In genomic region chr12:57452937-57453509, GRCh38 we compare ENCODE assay signal across 1 cellular context.
TF ChIP-seq lines count a peak whose summit lies in the region.

No MANE protein-coding gene starts in this region.

TF ChIP-seq in HepG2, 621 proteins besides CTCF, POLR2A, EP300 and RAD21 (continued from another document and continues in another):
- TF ChIP-seq AKNA (CRISPR knock-in tag; IDR thresholded peaks at IDR 0.05; ENCODE audit: borderline replicate concordance) (no peak), GTF3A (CRISPR knock-in tag; conservative IDR thresholded peaks at IDR 0.05) (no peak), RXRA (CRISPR knock-in tag; IDR thresholded peaks at IDR 0.05) (no peak), ATM (IDR thresholded peaks at IDR 0.05; ENCODE audit: borderline replicate concordance) (no peak), CHD2 (IDR thresholded peaks at IDR 0.05; ENCODE audit: low read depth, low read length) (no peak), BHLHE40 (IDR thresholded peaks at IDR 0.05; ENCODE audit: low read length) (no peak), SAP130 (CRISPR knock-in tag; IDR thresholded peaks at IDR 0.05; ENCODE audit: low read depth) (peak; percentile 47; the same call in 1 of the 2 replicates), HES4 (CRISPR knock-in tag; IDR thresholded peaks at IDR 0.05; ENCODE audit: borderline replicate concordance) (no peak), CBX5 (CRISPR knock-in tag; IDR thresholded peaks at IDR 0.05; ENCODE audit: borderline replicate concordance) (peak; percentile 39; the same call in 1 of the 2 replicates), ZNF383 (CRISPR knock-in tag; IDR thresholded peaks at IDR 0.05; ENCODE audit: borderline replicate concordance) (no peak), ISX (CRISPR knock-in tag; conservative IDR thresholded peaks at IDR 0.05) (no peak), TBX2 (CRISPR knock-in tag; IDR thresholded peaks at IDR 0.05; ENCODE audit: borderline replicate concordance) (no peak), RARG (CRISPR knock-in tag; IDR thresholded peaks at IDR 0.05; ENCODE audit: low read depth) (no peak), XBP1 (CRISPR knock-in tag; IDR thresholded peaks at IDR 0.05) (no peak), PHF21A (CRISPR knock-in tag; IDR thresholded peaks at IDR 0.05) (no peak), DNMT1 (CRISPR knock-in tag; IDR thresholded peaks at IDR 0.05) (no peak), GTF2F1 (IDR thresholded peaks at IDR 0.05; ENCODE audit: low read length) (no peak), TSC22D2 (CRISPR knock-in tag; IDR thresholded peaks at IDR 0.05; ENCODE audit: borderline replicate concordance) (0 out of 2 replicates have a peak, but pooled peaks have one; percentile 31), ZNF510 (CRISPR knock-in tag; IDR thresholded peaks at IDR 0.05; ENCODE audit: low read depth) (no peak), ZHX1 (CRISPR knock-in tag; IDR thresholded peaks at IDR 0.05; ENCODE audit: low read depth) (no peak), ZNF512B (CRISPR knock-in tag; IDR thresholded peaks at IDR 0.05; ENCODE audit: borderline replicate concordance) (no peak), ZBTB10 (CRISPR knock-in tag; IDR thresholded peaks at IDR 0.05; ENCODE audit: borderline replicate concordance) (no peak), MXD4 (CRISPR knock-in tag; IDR thresholded peaks at IDR 0.05) (no peak), MTA1 (CRISPR knock-in tag; IDR thresholded peaks at IDR 0.05; ENCODE audit: borderline replicate concordance) (no peak), ZMAT5 (CRISPR knock-in tag; IDR thresholded peaks at IDR 0.05; ENCODE audit: borderline replicate concordance, low read depth) (no peak), ZKSCAN1 (IDR thresholded peaks at IDR 0.05; ENCODE audit: low read length) (no peak), HMGA1 (CRISPR knock-in tag; conservative IDR thresholded peaks at IDR 0.05) (no peak), RBM39 (IDR thresholded peaks at IDR 0.05; ENCODE audit: low read depth, low read length, poor library complexity, severe bottlenecking) (no peak), SP2 (CRISPR knock-in tag; IDR thresholded peaks at IDR 0.05) (no peak), ZSCAN22 (CRISPR knock-in tag; IDR thresholded peaks at IDR 0.05) (no peak), HCFC1 (IDR thresholded peaks at IDR 0.05; ENCODE audit: low read depth, low read length) (no peak), PHF5A (CRISPR knock-in tag; IDR thresholded peaks at IDR 0.05; ENCODE audit: low read depth, unreplicated experiment) (no peak), ZNF235 (CRISPR knock-in tag; IDR thresholded peaks at IDR 0.05; ENCODE audit: borderline replicate concordance) (no peak), BORCS8-MEF2B (CRISPR knock-in tag; IDR thresholded peaks at IDR 0.05) (no peak), ZNF350 (CRISPR knock-in tag; IDR thresholded peaks at IDR 0.05; ENCODE audit: borderline replicate concordance, low read depth) (no peak), ZSCAN30 (CRISPR knock-in tag; IDR thresholded peaks at IDR 0.05) (no peak), TFAP4 (IDR thresholded peaks at IDR 0.05; ENCODE audit: borderline replicate concordance, low read depth) (no peak; the same call in 1 of the 2 replicates), GATA4 (IDR thresholded peaks at IDR 0.05; ENCODE audit: borderline replicate concordance, low read depth) (no peak)
- TF ChIP-seq, protein P1, sequence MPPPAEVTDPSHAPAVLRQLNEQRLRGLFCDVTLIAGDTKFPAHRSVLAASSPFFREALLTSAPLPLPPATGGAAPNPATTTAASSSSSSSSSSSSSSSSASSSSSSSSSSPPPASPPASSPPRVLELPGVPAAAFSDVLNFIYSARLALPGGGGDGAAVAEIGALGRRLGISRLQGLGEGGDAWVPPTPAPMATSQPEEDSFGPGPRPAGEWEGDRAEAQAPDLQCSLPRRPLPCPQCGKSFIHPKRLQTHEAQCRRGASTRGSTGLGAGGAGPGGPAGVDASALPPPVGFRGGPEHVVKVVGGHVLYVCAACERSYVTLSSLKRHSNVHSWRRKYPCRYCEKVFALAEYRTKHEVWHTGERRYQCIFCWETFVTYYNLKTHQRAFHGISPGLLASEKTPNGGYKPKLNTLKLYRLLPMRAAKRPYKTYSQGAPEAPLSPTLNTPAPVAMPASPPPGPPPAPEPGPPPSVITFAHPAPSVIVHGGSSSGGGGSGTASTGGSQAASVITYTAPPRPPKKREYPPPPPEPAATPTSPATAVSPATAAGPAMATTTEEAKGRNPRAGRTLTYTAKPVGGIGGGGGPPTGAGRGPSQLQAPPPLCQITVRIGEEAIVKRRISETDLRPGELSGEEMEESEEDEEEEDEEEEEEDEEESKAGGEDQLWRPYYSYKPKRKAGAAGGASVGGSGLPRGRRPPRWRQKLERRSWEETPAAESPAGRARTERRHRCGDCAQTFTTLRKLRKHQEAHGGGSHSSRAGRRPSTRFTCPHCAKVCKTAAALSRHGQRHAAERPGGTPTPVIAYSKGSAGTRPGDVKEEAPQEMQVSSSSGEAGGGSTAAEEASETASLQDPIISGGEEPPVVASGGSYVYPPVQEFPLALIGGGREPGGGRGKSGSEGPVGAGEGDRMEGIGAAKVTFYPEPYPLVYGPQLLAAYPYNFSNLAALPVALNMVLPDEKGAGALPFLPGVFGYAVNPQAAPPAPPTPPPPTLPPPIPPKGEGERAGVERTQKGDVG (CRISPR knock-in tag; IDR thresholded peaks at IDR 0.05; ENCODE audit: borderline replicate concordance) = no peak
- TF ChIP-seq, protein P2, sequence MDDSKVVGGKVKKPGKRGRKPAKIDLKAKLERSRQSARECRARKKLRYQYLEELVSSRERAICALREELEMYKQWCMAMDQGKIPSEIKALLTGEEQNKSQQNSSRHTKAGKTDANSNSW (CRISPR knock-in tag; IDR thresholded peaks at IDR 0.05; ENCODE audit: borderline replicate concordance) = no peak
- TF ChIP-seq, protein P3, sequence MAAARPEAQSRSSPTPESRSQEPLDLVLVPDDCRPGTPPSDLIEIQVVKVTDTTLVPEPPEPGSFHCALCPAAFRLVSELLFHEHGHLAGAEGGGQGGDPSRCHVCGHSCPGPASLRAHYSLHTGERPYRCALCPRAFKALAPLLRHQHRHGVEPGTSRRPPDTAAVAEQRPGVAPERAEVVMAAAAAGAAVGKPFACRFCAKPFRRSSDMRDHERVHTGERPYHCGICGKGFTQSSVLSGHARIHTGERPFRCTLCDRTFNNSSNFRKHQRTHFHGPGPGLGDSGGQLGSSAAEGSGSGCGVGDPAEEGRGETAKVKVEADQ (CRISPR knock-in tag; IDR thresholded peaks at IDR 0.05; ENCODE audit: borderline replicate concordance) = no peak
